In the genomic region with DNA sequence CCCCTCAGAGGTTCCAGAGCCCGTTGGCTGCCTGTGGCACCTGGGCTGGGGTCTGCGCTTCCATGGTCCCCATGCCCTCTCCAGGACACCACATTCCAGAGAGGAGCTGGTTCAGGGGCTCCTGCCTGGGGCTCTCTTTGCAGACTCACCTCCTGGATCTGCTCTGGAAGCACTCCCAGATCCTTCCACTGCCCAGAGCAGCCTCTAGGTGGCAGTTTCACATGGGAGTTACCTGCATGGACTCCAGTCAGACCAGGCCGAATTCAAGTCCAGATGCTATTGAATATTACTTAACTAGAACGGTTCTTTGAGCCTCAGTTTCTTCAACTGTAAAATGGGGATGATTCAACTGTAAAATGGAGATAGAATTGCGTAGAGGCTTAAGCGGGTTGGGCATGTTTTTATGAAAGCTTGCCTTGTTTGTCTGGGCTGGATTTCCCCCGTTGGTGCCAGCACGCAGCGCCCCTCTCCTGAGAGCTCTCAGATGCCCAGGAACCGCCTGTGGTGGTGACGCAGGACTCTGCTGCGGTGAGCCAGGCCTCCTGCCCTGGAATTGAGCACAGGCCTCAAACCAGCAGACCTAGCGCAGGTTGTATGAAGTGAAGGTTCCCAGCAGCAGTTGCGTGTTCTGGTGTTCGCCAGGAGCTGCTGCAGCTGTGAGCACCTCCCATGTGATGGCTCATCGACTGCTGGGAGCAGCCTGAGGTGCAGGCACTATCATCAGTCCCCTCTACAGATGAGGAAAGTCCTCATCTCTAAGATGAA, we compare ENCODE assay signal across 8 cellular contexts. TPM values are rescaled to one million over a fixed set of nuclear protein-coding genes. Genes with fewer than 3 reads are reported as not detected.
DNase-seq lines count a peak whose midpoint lies in the region; ATAC-seq, FAIRE-seq and TF ChIP-seq lines count a peak whose summit lies in the region.

No MANE protein-coding gene starts in this region.

- H3K9ac ChIP-seq in GM23248 (no peak overlapping the region), HepG2 (ENCODE audit: insufficient read depth, low read depth, low read length) (no peak overlapping the region)

- no peaks in the 10 kb centered on the region for H3K9me2 ChIP-seq in GM23248 (ENCODE audit: insufficient read depth)

- TF ChIP-seq RAD21 in HepG2 (CRISPR knock-in tag; IDR thresholded peaks at IDR 0.05), result no peak

- H3K27ac ChIP-seq in GM23248 (no peak overlapping the region), body of pancreas (no peak overlapping the region), HepG2 (ENCODE audit: extremely low read length, insufficient read depth, low read length) (no peak overlapping the region)

- H3K36me3 ChIP-seq in GM23248 (ENCODE audit: low read depth), result no peaks in the 10 kb centered on the region
- no peaks in the 10 kb centered on the region for H3K36me3 ChIP-seq in body of pancreas (replicated peaks in 1 of 2; ENCODE audit: insufficient read depth in 1 of 2, low read depth in 2 of 2)
- no peaks in the 10 kb centered on the region for H3K36me3 ChIP-seq in HepG2 (replicated peaks in 1 of 2; ENCODE audit: control insufficient read depth in 1 of 2, insufficient read depth in 2 of 2, low read length in 2 of 2)

- H3K4me2 ChIP-seq in GM23248 (ENCODE audit: unreplicated experiment) (no peak overlapping the region), HepG2 (ENCODE audit: low read depth, low read length) (no peak overlapping the region)

- peak; percentile 4 for DNase-seq in SKM-1 treated with dmso at 0.1 percent for 144 hours (lab: John Stamatoyannopoulos, UW; ENCODE audit: unreplicated experiment)
- DNase-seq in SKM-1 (lab: John Stamatoyannopoulos, UW; ENCODE audit: unreplicated experiment), result no peak
- peak; percentile 68 for DNase-seq in GM23248
- peak; percentile 56 for DNase-seq in NCI-H2196 (lab: John Stamatoyannopoulos, UW; ENCODE audit: unreplicated experiment)
- peak; percentile 62 to 75 (median 68) for DNase-seq in body of pancreas
- DNase-seq in HepG2 (ENCODE audit: low spot score), result peak; percentile 39

- no peak for FAIRE-seq in HepG2 (lab: Jason Lieb, UNC)

- TF ChIP-seq CTCF in body of pancreas (IDR thresholded peaks at IDR 0.05) (peak; percentile 48 to 65 (median 61)), HepG2 (CRISPR knock-in tag; IDR thresholded peaks at IDR 0.05) (peak; percentile 71)

- POLR2A ChIA-PET in HepG2 (lab: Yijun Ruan, JAX), result no interaction called here

- no peaks in the 10 kb centered on the region for H4K20me1 ChIP-seq in GM23248 (ENCODE audit: insufficient read depth)
- no peaks in the 10 kb centered on the region; the same call in 1 of the 2 replicates for H4K20me1 ChIP-seq in HepG2 (ENCODE audit: insufficient read depth, low read length)

- H3K4me1 ChIP-seq in GM23248 (ENCODE audit: insufficient read depth) (no peaks in the 10 kb centered on the region), body of pancreas (no peaks in the 10 kb centered on the region), HepG2 (ENCODE audit: insufficient read depth, low read length) (no peaks in the 10 kb centered on the region)

- WGBS in GM23248 (ENCODE audit: low coverage in 1 of 2, low lambda C conversion rate in 2 of 2, missing lambda C conversion rate in 2 of 2), 2 experiments, result 57 to 62% methylated on average over 16 of the region's 16 CpGs
- WGBS in body of pancreas, 2 donors, result 64 to 67% methylated on average over 9 to 16 of the region's 16 CpGs
- 0% methylated on average over 4 of the region's 16 CpGs for WGBS in HepG2 (ENCODE audit: low lambda C conversion rate)

- no peaks in the 10 kb centered on the region for H3K79me2 ChIP-seq in GM23248 (ENCODE audit: insufficient read depth)
- H3K79me2 ChIP-seq in HepG2 (ENCODE audit: insufficient read depth, low read length), result no peaks in the 10 kb centered on the region

- CTCF ChIA-PET in HepG2 (lab: Yijun Ruan, JAX; ENCODE audit: low intra/inter-chr PET ratio, low total read pairs), result no interaction called here

- TF ChIP-seq EP300 in HepG2 (IDR thresholded peaks at IDR 0.05; ENCODE audit: low read depth in 2 of 2, low read length in 2 of 2) (no peak), HepG2 (CRISPR knock-in tag; IDR thresholded peaks at IDR 0.05; ENCODE audit: borderline replicate concordance) (no peak)

- BruUV-seq in HepG2 (replicated peaks; lab: Mats Ljungman, UMichigan), result no TSS peak

- H3K4me3 ChIP-seq in GM23248, result no peak overlapping the region
- H3K4me3 ChIP-seq in body of pancreas, result no peak overlapping the region
- H3K4me3 ChIP-seq in HepG2 (replicated peaks in 1 of 3; ENCODE audit: insufficient read depth in 1 of 3, low read depth in 2 of 3, low read length in 3 of 3), result no peak overlapping the region

- in situ Hi-C loops in GM23248 (cut with MboI) (no loop called here), HepG2 (cut with HindIII; ENCODE audit: extremely low pct_ligation_motif_present, low pct_unique_long_range_greater_than_20kb) (no loop called here)

- intact Hi-C loops in body of pancreas (cut with DNase I) (loop anchor here (5.0 kb wide), 1 partner anchor 343 kb away; no protein-coding TSS in a partner anchor), HepG2 (cut with micrococcal nuclease; ENCODE audit: unreplicated experiment) (no loop called here)

- H3K9me3 ChIP-seq in GM23248 (ENCODE audit: low read depth) (no peaks in the 10 kb centered on the region), body of pancreas (no peaks in the 10 kb centered on the region), HepG2 (ENCODE audit: low read length) (no peaks in the 10 kb centered on the region)

- H3K27me3 ChIP-seq in GM23248 (replicated peaks; ENCODE audit: insufficient read depth) (peaks cover 20% of the 10 kb centered on the region; the same call in 1 of the 2 replicates), body of pancreas (no peaks in the 10 kb centered on the region), HepG2 (ENCODE audit: control insufficient read depth in 1 of 2, insufficient read depth in 2 of 2, low read length in 2 of 2) (peaks cover 0 to 45% of the 10 kb centered on the region in 2 experiments; a peak in 4 of 5 replicates)

- no peaks in the 10 kb centered on the region for H3F3A ChIP-seq in GM23248 (ENCODE audit: insufficient read depth)

- H2AFZ ChIP-seq in GM23248 (no peak overlapping the region), HepG2 (ENCODE audit: low read length) (no peak overlapping the region)

- ATAC-seq in body of pancreas (peak; percentile 84), HepG2 (peak; percentile 93), HG03095 (IDR thresholded peaks at IDR 0.05; ENCODE audit: unreplicated experiment) (no peak), GM18868 (IDR thresholded peaks at IDR 0.05; ENCODE audit: unreplicated experiment) (no peak)

- TF ChIP-seq POLR2A in body of pancreas (IDR thresholded peaks at IDR 0.05), result no peak
- no peak for TF ChIP-seq POLR2A in HepG2 (IDR thresholded peaks at IDR 0.05; ENCODE audit: insufficient read depth in 1 of 2, low read depth in 2 of 2, low read length in 2 of 2)

RNA-seq across cellular contexts. Expression of gene LMO1, which starts 44.2 kb away (rescaled TPM):
- total RNA-seq in GM23248 (2014; rRNA removed; shearing (Covaris generic)), result not detected in 2 replicates
- not detected in 2 replicates for polyA plus RNA-seq in GM23248 (2016; fragmentation: Nextera tagmentation; extraction: Ambion mirVana)
- 1 to 10 TPM in 1 of 2 donors, under 1 TPM in 1; 0.78 to 1.6 TPM for total RNA-seq in body of pancreas
- not detected in 2 replicates for total RNA-seq in HepG2 (2016; rRNA removed; fragmentation: Illumina TruSeq; extraction: Trizol)
- not detected in 2 replicates for total RNA-seq in HepG2 (2016; cell fraction: cytosol; rRNA removed; fragmentation: Illumina TruSeq; extraction: Trizol; ENCODE audit: low read depth)
- not detected in 2 replicates for total RNA-seq in HepG2 (2016; cell fraction: insoluble cytoplasmic fraction; rRNA removed; fragmentation: Illumina TruSeq; extraction: Trizol)
- not detected in 2 replicates for total RNA-seq in HepG2 (2016; cell fraction: membrane; rRNA removed; fragmentation: Illumina TruSeq; extraction: Trizol)
- not detected in 2 replicates for total RNA-seq in HepG2 (2016; cell fraction: nucleus; rRNA removed; fragmentation: Illumina TruSeq; extraction: Trizol)
- polyA plus RNA-seq in HepG2 (2011; rRNA removed), result not detected in 2 replicates
- polyA plus RNA-seq in HepG2 (2011; cell fraction: cytosol; rRNA removed), result not detected in 2 replicates
- not detected in 2 replicates for polyA plus RNA-seq in HepG2 (2011; cell fraction: nucleus; rRNA removed)
- not detected in 2 replicates for polyA plus RNA-seq in HepG2 (2012)
- polyA plus RNA-seq in HepG2 (2016; cell fraction: cytosol; fragmentation: Illumina TruSeq; extraction: Trizol; ENCODE audit: low read depth), result not detected in 2 replicates
- not detected in 2 replicates for polyA plus RNA-seq in HepG2 (2016; cell fraction: insoluble cytoplasmic fraction; fragmentation: Illumina TruSeq; extraction: Trizol; ENCODE audit: low read depth)
- not detected in 2 replicates for polyA plus RNA-seq in HepG2 (2016; cell fraction: membrane; fragmentation: Illumina TruSeq; extraction: Trizol; ENCODE audit: low read depth)
- polyA plus RNA-seq in HepG2 (2016; cell fraction: nucleus; fragmentation: Illumina TruSeq; extraction: Trizol; ENCODE audit: insufficient read depth, low read depth), result not detected in 2 replicates
- polyA minus RNA-seq in HepG2 (2011; rRNA and poly(A)+ RNA removed; ENCODE audit: low replicate concordance), result 1.9 TPM in 1 of 2 replicates, not detected in the other
- polyA minus RNA-seq in HepG2 (2011; cell fraction: cytosol; rRNA and poly(A)+ RNA removed), result not detected in 2 replicates
- polyA minus RNA-seq in HepG2 (2011; cell fraction: nucleus; rRNA and poly(A)+ RNA removed), result not detected in 2 replicates

RNA-seq across cellular contexts. Expression of gene RIC3, which starts 50.6 kb away (rescaled TPM):
- not detected in 2 replicates for total RNA-seq in GM23248 (2014; rRNA removed; shearing (Covaris generic))
- 0.06 and 0.11 TPM in 2 replicates for polyA plus RNA-seq in GM23248 (2016; fragmentation: Nextera tagmentation; extraction: Ambion mirVana)
- total RNA-seq in body of pancreas, result 10 to 100 TPM; 40.0 to 44.5 TPM
- total RNA-seq in HepG2 (2016; rRNA removed; fragmentation: Illumina TruSeq; extraction: Trizol), result not detected in 2 replicates
- not detected in 2 replicates for total RNA-seq in HepG2 (2016; cell fraction: cytosol; rRNA removed; fragmentation: Illumina TruSeq; extraction: Trizol; ENCODE audit: low read depth)
- not detected in 2 replicates for total RNA-seq in HepG2 (2016; cell fraction: insoluble cytoplasmic fraction; rRNA removed; fragmentation: Illumina TruSeq; extraction: Trizol)
- not detected in 2 replicates for total RNA-seq in HepG2 (2016; cell fraction: membrane; rRNA removed; fragmentation: Illumina TruSeq; extraction: Trizol)
- not detected in 2 replicates for total RNA-seq in HepG2 (2016; cell fraction: nucleus; rRNA removed; fragmentation: Illumina TruSeq; extraction: Trizol)
- not detected in 2 replicates for polyA plus RNA-seq in HepG2 (2011; rRNA removed)
- not detected in 2 replicates for polyA plus RNA-seq in HepG2 (2011; cell fraction: cytosol; rRNA removed)
- polyA plus RNA-seq in HepG2 (2011; cell fraction: nucleus; rRNA removed), result not detected in 2 replicates
- polyA plus RNA-seq in HepG2 (2012), result not detected in 2 replicates
- not detected in 2 replicates for polyA plus RNA-seq in HepG2 (2016; cell fraction: cytosol; fragmentation: Illumina TruSeq; extraction: Trizol; ENCODE audit: low read depth)
- not detected in 2 replicates for polyA plus RNA-seq in HepG2 (2016; cell fraction: insoluble cytoplasmic fraction; fragmentation: Illumina TruSeq; extraction: Trizol; ENCODE audit: low read depth)
- polyA plus RNA-seq in HepG2 (2016; cell fraction: membrane; fragmentation: Illumina TruSeq; extraction: Trizol; ENCODE audit: low read depth), result not detected in 2 replicates
- 0.40 TPM in 1 of 2 replicates, not detected in the other for polyA plus RNA-seq in HepG2 (2016; cell fraction: nucleus; fragmentation: Illumina TruSeq; extraction: Trizol; ENCODE audit: insufficient read depth, low read depth)
- not detected in 2 replicates for polyA minus RNA-seq in HepG2 (2011; rRNA and poly(A)+ RNA removed; ENCODE audit: low replicate concordance)
- not detected in 2 replicates for polyA minus RNA-seq in HepG2 (2011; cell fraction: cytosol; rRNA and poly(A)+ RNA removed)
- polyA minus RNA-seq in HepG2 (2011; cell fraction: nucleus; rRNA and poly(A)+ RNA removed), result not detected in 2 replicates

Comparison
In these comparisons a context has a peak if more than half of its experiments do, and no peak if none do; other contexts are left out.
1. ATAC-seq: peak in body of pancreas (single experiment) and HepG2 (single experiment); none in HG03095 (single experiment) and GM18868 (single experiment).
2. RNA of gene RIC3, which starts 50.6 kb away (total RNA-seq): 40.0 to 44.5 TPM in body of pancreas; not detected in GM23248 and not detected in HepG2; every median in the first group is over 10 times any median in the second.